In genomic region chr3:133722935-133723334, GRCh38 we compare ENCODE assay signal across 12 cellular contexts. TPM values are rescaled to one million over a fixed set of nuclear protein-coding genes. Genes with fewer than 3 reads are reported as not detected.
"Had no signal": no experiment of that assay in that cellular context is flagged by ENCODE, and none has a peak within 500 bp of the region (broad histone marks: within the 10 kb centered on the region; RNA-seq: fewer than 3 reads in every experiment).

No MANE protein-coding gene starts in this region.

- H3K9me3 ChIP-seq: HAP-1 had no signal

- ATAC-seq: GM23338, HCT116 had no signal

- H3K9ac ChIP-seq: GM23248 had no signal

- H3K4me3 Mint-ChIP-seq: GM23338, H9, HFFc6 had no signal

- H3K27ac ChIP-seq: GM23248 had no signal

- H3K27ac Mint-ChIP-seq: GM23338, H9, HFFc6 had no signal

- H3K4me1 Mint-ChIP-seq: GM23338, H9 had no signal

- H3K4me3 ChIP-seq: GM23248, GM23338, HAP-1 had no signal

- H3K36me3 ChIP-seq: HAP-1 had no signal

- FAIRE-seq: H1, H54 had no signal

- H2AFZ ChIP-seq: GM23248, GM23338 had no signal

- H3K4me2 ChIP-seq: GM23338 had no signal

- DNase-seq: GM23248, GOT3, H7, H9, HCEC 1CT, HFFc6 had no signal

- H3K4me1 ChIP-seq: HAP-1 had no signal

RNA-seq across cellular contexts. Expression of gene TF, which starts 23.3 kb away (rescaled TPM):
- total RNA-seq: GM23248, H4, H7 had no signal
